19 cellular contexts compared by ENCODE assay signal in genomic region chr13:105759467-105759866, GRCh38.
"Had no signal": no experiment of that assay in that cellular context is flagged by ENCODE, and none has a peak within 500 bp of the region (broad histone marks: within the 10 kb centered on the region; RNA-seq: fewer than 3 reads in every experiment).

No MANE protein-coding gene starts in this region.

- H3K4me1 ChIP-seq: SJSA1 had no signal

- DNase-seq: KBM-7, MV-4-11, NCI-H1048, NCI-H146, NCI-H1694 treated with DMSO at 0.1 percent for 48 hours, NCI-H1930, NCI-H2081, NCI-H2107, NCI-H226, NCI-H446, NCI-H510A, NCI-H524 treated with DMSO at 0.1 percent for 48 hours, NCI-H69, NCI-H774, Right ventricle myocardium superior, RPMI8226, SIG-M5 had no signal

- H3K9me3 ChIP-seq: SJSA1 had no signal

- H3K36me3 ChIP-seq: SJSA1 had no signal

- H3K27ac ChIP-seq: SJSA1, SK-N-MC had no signal

- H3K27me3 ChIP-seq: SJSA1 had no signal

- H3K4me3 ChIP-seq: SJSA1, SK-N-MC had no signal
